ENCODE assay signal across 15 cellular contexts in genomic region chr9:77015291-77016048, GRCh38. TPM values are rescaled to one million over a fixed set of nuclear protein-coding genes. Genes with fewer than 3 reads are reported as not detected.
DNase-seq lines count a peak whose midpoint lies in the region; ATAC-seq, FAIRE-seq and TF ChIP-seq lines count a peak whose summit lies in the region.
"Had no signal": no experiment of that assay in that cellular context is flagged by ENCODE, and none has a peak within 500 bp of the region (broad histone marks: within the 10 kb centered on the region; RNA-seq: fewer than 3 reads in every experiment).

No MANE protein-coding gene starts in this region.

- no peak overlapping the region for H2BK120ac ChIP-seq in trophoblast cell (ENCODE audit: insufficient read depth, low read length, poor library complexity)

- ATAC-seq in activated CD4-positive, alpha-beta T cell treated with anti-CD3 and anti-CD28 coated beads for 36 hours: no peak
- no peak for ATAC-seq in GM21390 (IDR thresholded peaks at IDR 0.05; ENCODE audit: unreplicated experiment)

- WGBS in trophoblast cell (ENCODE audit: extremely low coverage, insufficient coverage, insufficient read length): no CpG with 5 or more reads among the region's 34 CpGs

- H3K4ac ChIP-seq in trophoblast cell (ENCODE audit: low read depth, low read length): no peak overlapping the region

- no peak for TF ChIP-seq CTCF in astrocyte (IDR thresholded peaks at IDR 0.05; ENCODE audit: insufficient read depth, low read depth, low read length)

- H3K9me3 ChIP-seq in astrocyte (ENCODE audit: insufficient read depth, low read depth, low read length) (peaks cover 10% of the 10 kb centered on the region), trophoblast cell (ENCODE audit: insufficient read depth, low read depth, low read length) (peaks cover 6% of the 10 kb centered on the region)
- H3K9me3 ChIP-seq: neutrophil had no signal

- H2BK12ac ChIP-seq in trophoblast cell (ENCODE audit: low read length): no peak overlapping the region

- H3K9me3 Mint-ChIP-seq in activated CD4-positive, alpha-beta T cell treated with anti-CD3 and anti-CD28 coated beads for 36 hours (ENCODE audit: low read depth): no peaks in the 10 kb centered on the region
- H3K9me3 Mint-ChIP-seq in IgD-negative memory B cell: peaks cover 0 to 5% (median 0%) of the 10 kb centered on the region in 3 donors
- peaks cover 47% of the 10 kb centered on the region for H3K9me3 Mint-ChIP-seq in astrocyte (ENCODE audit: unreplicated experiment)

- H3K14ac ChIP-seq in trophoblast cell (ENCODE audit: low read length): no peak overlapping the region

- H3K4me1 Mint-ChIP-seq in activated CD4-positive, alpha-beta T cell treated with anti-CD3 and anti-CD28 coated beads for 36 hours: peaks cover 30% of the 10 kb centered on the region
- peaks cover 0 to 7% (median 3%) of the 10 kb centered on the region in 3 donors for H3K4me1 Mint-ChIP-seq in IgD-negative memory B cell
- peaks cover 7% of the 10 kb centered on the region for H3K4me1 Mint-ChIP-seq in astrocyte (ENCODE audit: low read depth, unreplicated experiment)

- no peak overlapping the region for H3K23ac ChIP-seq in trophoblast cell (ENCODE audit: low read length)

- no peaks in the 10 kb centered on the region for H3K36me3 Mint-ChIP-seq in activated CD4-positive, alpha-beta T cell treated with anti-CD3 and anti-CD28 coated beads for 36 hours (ENCODE audit: low read depth)
- no peaks in the 10 kb centered on the region for H3K36me3 Mint-ChIP-seq in IgD-negative memory B cell
- H3K36me3 Mint-ChIP-seq in astrocyte (ENCODE audit: low read depth, unreplicated experiment): peaks cover 7% of the 10 kb centered on the region

- H3K27me3 Mint-ChIP-seq in activated CD4-positive, alpha-beta T cell treated with anti-CD3 and anti-CD28 coated beads for 36 hours: peaks cover 73% of the 10 kb centered on the region
- peaks cover 64% of the 10 kb centered on the region for H3K27me3 Mint-ChIP-seq in IgD-negative memory B cell
- peaks cover 80% of the 10 kb centered on the region for H3K27me3 Mint-ChIP-seq in astrocyte (ENCODE audit: low read depth, unreplicated experiment)

- peaks cover 22% of the 10 kb centered on the region for H4K20me1 ChIP-seq in astrocyte (ENCODE audit: insufficient read depth, low read length)

- intact Hi-C loops in activated CD4-positive, alpha-beta T cell treated with anti-CD3 and anti-CD28 coated beads for 36 hours (cut with DNase I, micrococcal nuclease): loop anchor here in 1 of 2 experiments (10.0 kb wide), 1 partner anchor 571 kb away; no protein-coding TSS in a partner anchor

- H3K27ac ChIP-seq in astrocyte (ENCODE audit: low read depth, low read length) (no peak overlapping the region), trophoblast cell (ENCODE audit: low read depth, low read length) (no peak overlapping the region)
- H3K27ac ChIP-seq: HL-60, neutrophil had no signal

- CTCF ChIA-PET in activated CD4-positive, alpha-beta T cell treated with anti-CD3 and anti-CD28 coated beads for 36 hours (lab: Charles Lee): interaction anchor here (0.8 to 2.5 kb wide), 2 partner anchors 10 to 441 kb away, joined by 3 to 7 read pairs; no protein-coding TSS in a partner anchor

- H3K9ac ChIP-seq in astrocyte (ENCODE audit: low read length) (no peak overlapping the region), trophoblast cell (ENCODE audit: low read length) (no peak overlapping the region)

- no peak for DNase-seq in activated CD4-positive, alpha-beta T cell treated with anti-CD3 and anti-CD28 coated beads for 36 hours
- no peak for DNase-seq in activated CD4-positive, alpha-beta T cell treated with anti-CD3 and anti-CD28 coated beads for 4 hours
- DNase-seq in astrocyte (ENCODE audit: low read depth) (no peak), trophoblast cell (no peak), cerebellar cortex (ENCODE audit: low spot score) (no peak), DMS114 treated with DMSO at 0.1 percent for 48 hours (lab: John Stamatoyannopoulos, UW; ENCODE audit: unreplicated experiment) (no peak)
- DNase-seq: erythroblast, NCI-H1694, SHP77, substantia nigra had no signal

- H4K8ac ChIP-seq in trophoblast cell (ENCODE audit: low read depth, low read length): no peak overlapping the region

- POLR2A ChIA-PET in activated CD4-positive, alpha-beta T cell treated with anti-CD3 and anti-CD28 coated beads for 36 hours (lab: Charles Lee): no interaction called here

- no peak overlapping the region for H4K12ac ChIP-seq in trophoblast cell (ENCODE audit: low read depth, low read length)

- H3K4me3 ChIP-seq in astrocyte (ENCODE audit: insufficient read depth, low read depth, low read length) (no peak overlapping the region), trophoblast cell (ENCODE audit: low read depth, low read length) (peak overlapping the region; percentile 59)

- H3K4me2 ChIP-seq in astrocyte (ENCODE audit: low read length): peak overlapping the region; percentile 36
- H3K4me2 ChIP-seq in trophoblast cell (ENCODE audit: low read length): peak overlapping the region; percentile 79

- H3K4me1 ChIP-seq in astrocyte (ENCODE audit: insufficient read depth, low read length) (peaks cover 2% of the 10 kb centered on the region), trophoblast cell (ENCODE audit: control insufficient read depth in 1 of 2, insufficient read depth in 2 of 2, low read length in 2 of 2) (peaks cover 13 to 21% of the 10 kb centered on the region in 2 experiments)

- peak overlapping the region; percentile 19 for H3K4me3 Mint-ChIP-seq in activated CD4-positive, alpha-beta T cell treated with anti-CD3 and anti-CD28 coated beads for 36 hours
- H3K4me3 Mint-ChIP-seq in IgD-negative memory B cell: peak overlapping the region in 2 of 4 donors; percentile 29 to 41
- H3K4me3 Mint-ChIP-seq in astrocyte (ENCODE audit: unreplicated experiment): no peak overlapping the region

- no peaks in the 10 kb centered on the region for H3K36me3 ChIP-seq in astrocyte (ENCODE audit: insufficient read depth, low read length)
- H3K36me3 ChIP-seq in trophoblast cell (ENCODE audit: control insufficient read depth in 1 of 2, insufficient read depth in 2 of 2, low read length in 2 of 2): no peaks in the 10 kb centered on the region
- H3K36me3 ChIP-seq: neutrophil had no signal

- no peak overlapping the region for H2AFZ ChIP-seq in astrocyte (ENCODE audit: low read depth, low read length)
- H2AFZ ChIP-seq in trophoblast cell (ENCODE audit: insufficient read depth, low read length, poor library complexity): no peak overlapping the region

- no peak overlapping the region for H4K91ac ChIP-seq in trophoblast cell (ENCODE audit: low read depth, low read length)

- H2AK5ac ChIP-seq in trophoblast cell (ENCODE audit: low read length): no peak overlapping the region

- H3K18ac ChIP-seq in trophoblast cell (ENCODE audit: low read length): no peak overlapping the region

- FAIRE-seq in astrocyte (lab: Jason Lieb, UNC): no peak

- no peak overlapping the region for H2BK5ac ChIP-seq in trophoblast cell (ENCODE audit: low read depth, low read length, poor library complexity)

- H3K79me2 ChIP-seq in astrocyte (ENCODE audit: insufficient read depth, low read length): no peaks in the 10 kb centered on the region
- H3K79me2 ChIP-seq in trophoblast cell (ENCODE audit: control insufficient read depth, insufficient read depth, low read length, poor library complexity): no peaks in the 10 kb centered on the region

- H3K27ac Mint-ChIP-seq in activated CD4-positive, alpha-beta T cell treated with anti-CD3 and anti-CD28 coated beads for 36 hours: no peak overlapping the region
- H3K27ac Mint-ChIP-seq in IgD-negative memory B cell (peak overlapping the region; percentile 7 to 91 (median 67)), astrocyte (ENCODE audit: unreplicated experiment) (peak overlapping the region; percentile 18)

- peaks cover 90% of the 10 kb centered on the region for H3K27me3 ChIP-seq in astrocyte (ENCODE audit: insufficient read depth, low read length)
- peaks cover 75% of the 10 kb centered on the region for H3K27me3 ChIP-seq in trophoblast cell (ENCODE audit: insufficient read depth, low read length)

- no peaks in the 10 kb centered on the region for H3K79me1 ChIP-seq in trophoblast cell (ENCODE audit: low read length)

RNA-seq across cellular contexts. Expression of gene FOXB2, which starts 4.0 kb away (rescaled TPM):
- not detected for total RNA-seq in activated CD4-positive, alpha-beta T cell treated with anti-CD3 and anti-CD28 coated beads for 36 hours
- not detected for polyA plus RNA-seq in IgD-negative memory B cell
- not detected in 2 replicates for total RNA-seq in astrocyte
- not detected in 2 replicates for polyA plus RNA-seq in trophoblast cell (2013)
- total RNA-seq: aorta had no signal
- polyA plus RNA-seq: aorta had no signal
